Comparison of ENCODE assay signal across 22 cellular contexts in the genomic region with DNA sequence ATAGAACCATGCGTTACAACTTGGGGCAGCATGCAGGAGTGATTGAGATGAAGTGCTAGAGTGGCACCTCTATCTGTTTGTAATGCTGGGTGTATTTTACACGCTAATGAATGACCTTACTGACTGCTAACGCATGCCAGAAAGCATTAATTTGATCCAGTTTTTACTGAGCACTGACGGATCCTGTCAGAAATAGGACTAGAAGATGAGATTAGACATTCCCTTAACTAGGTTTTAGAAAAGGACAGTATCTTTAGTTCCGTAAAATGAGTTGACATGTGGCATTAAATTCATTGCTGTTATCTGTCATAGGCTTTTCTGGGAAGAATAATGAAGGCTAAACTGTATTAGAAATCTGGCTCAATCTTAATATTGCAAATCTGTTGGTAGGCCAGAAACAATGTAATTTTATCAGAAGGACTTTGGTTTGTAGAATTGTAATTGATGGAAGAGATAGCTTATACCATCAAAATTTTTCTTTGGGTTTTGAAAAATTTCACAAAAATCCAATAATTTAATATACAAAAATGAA.
A peak's percentile ranks its signal among the peaks of the same experiment; 100 is the strongest.
DNase-seq lines count a peak whose midpoint lies in the region; TF ChIP-seq lines count a peak whose summit lies in the region.
"Had no signal": no experiment of that assay in that cellular context is flagged by ENCODE, and none has a peak within 500 bp of the region (broad histone marks: within the 10 kb centered on the region; RNA-seq: fewer than 3 reads in every experiment).

No MANE protein-coding gene starts in this region.

- POLR2A ChIA-PET in SK-N-SH (lab: Yijun Ruan, JAX) = no interaction called here

- TF ChIP-seq CTCF in mammary epithelial cell (conservative IDR thresholded peaks at IDR 0.05 in 1 of 2, IDR thresholded peaks at IDR 0.05 in 1 of 2; ENCODE audit: extremely low read depth in 1 of 2, insufficient read depth in 1 of 2, low read depth in 1 of 2, low read length in 2 of 2) (no peak), breast epithelium (IDR thresholded peaks at IDR 0.05) (no peak), SK-N-SH (IDR thresholded peaks at IDR 0.05) (no peak), neural cell (IDR thresholded peaks at IDR 0.05; ENCODE audit: poor library complexity, severe bottlenecking) (no peak), GM13976 (IDR thresholded peaks at IDR 0.05; ENCODE audit: borderline replicate concordance, control extremely low read depth, extremely low read depth, insufficient read depth, missing control alignments) (no peak)

- in situ Hi-C loops in mammary epithelial cell (cut with MboI; ENCODE audit: low sequenced_read_pairs in 2 of 2) = no loop called here
- in situ Hi-C loops in GM13976 (cut with MboI; ENCODE audit: low sequenced_read_pairs, unreplicated experiment) = no loop called here

- no peaks in the 10 kb centered on the region for H3K79me2 ChIP-seq in mammary epithelial cell (ENCODE audit: insufficient read depth, low read length)
- no peaks in the 10 kb centered on the region for H3K79me2 ChIP-seq in SK-N-SH (ENCODE audit: insufficient read depth)
- no peaks in the 10 kb centered on the region for H3K79me2 ChIP-seq in neural cell (replicated peaks; ENCODE audit: insufficient read depth, low read length)

- TF ChIP-seq RAD21 in SK-N-SH (IDR thresholded peaks at IDR 0.05; ENCODE audit: low read length) = no peak
- TF ChIP-seq RAD21 in neural cell (conservative IDR thresholded peaks at IDR 0.05) = no peak

- TF ChIP-seq EP300 in SK-N-SH (IDR thresholded peaks at IDR 0.05; ENCODE audit: borderline replicate concordance in 1 of 2, low read depth in 1 of 2, low read length in 1 of 2) = no peak; a peak in 1 of 4 replicates
- peak; percentile 55 for TF ChIP-seq EP300 in neural cell (conservative IDR thresholded peaks at IDR 0.05; ENCODE audit: poor library complexity, severe bottlenecking)

- CTCF ChIA-PET in mammary epithelial cell (lab: Charles Lee; ENCODE audit: low non-redundant PET) (interaction anchor here (0.6 kb wide), 1 partner anchor 1189 kb away, joined by 14 read pairs; no protein-coding TSS in a partner anchor), SK-N-SH (lab: Yijun Ruan, JAX) (interaction anchor here (1.1 to 2.7 kb wide), 3 partner anchors 15 to 41 kb away, joined by 3 to 12 read pairs (median 5); no protein-coding TSS in a partner anchor)

- peak overlapping the region; percentile 54 for H3K4me2 ChIP-seq in mammary epithelial cell (ENCODE audit: insufficient read depth, low read depth, low read length)
- H3K4me2 ChIP-seq in SK-N-SH = no peak overlapping the region
- peak overlapping the region; percentile 4 for H3K4me2 ChIP-seq in neural cell (ENCODE audit: low read length)
- H3K4me2 ChIP-seq: A549; BLaER1 treated with 17β-estradiol and CSF1 and Interleukin-3, amounts not matched to agents 10 nM and 100 nM had no signal

- H3K27ac ChIP-seq in mammary epithelial cell (ENCODE audit: insufficient read depth, low read depth, low read length) = no peak overlapping the region
- no peak overlapping the region for H3K27ac ChIP-seq in breast epithelium
- H3K27ac ChIP-seq in SK-N-SH (ENCODE audit: low read depth in 2 of 2, low read length in 1 of 2) = no peak overlapping the region; a peak in 1 of 4 replicates
- H3K27ac ChIP-seq in neural cell (ENCODE audit: low read length) = no peak overlapping the region
- H3K27ac ChIP-seq: 22Rv1; A549; BLaER1 treated with 17β-estradiol and CSF1 and Interleukin-3, amounts not matched to agents 10 nM and 100 nM; C4-2B had no signal

- H3F3A ChIP-seq in SK-N-SH (replicated peaks; ENCODE audit: insufficient read depth) (no peaks in the 10 kb centered on the region), neural cell (ENCODE audit: insufficient read depth, low read length, poor library complexity, severe bottlenecking) (no peaks in the 10 kb centered on the region)

- H3K9ac ChIP-seq in mammary epithelial cell (ENCODE audit: insufficient read depth, low read length) (no peak overlapping the region), SK-N-SH (no peak overlapping the region), neural cell (ENCODE audit: low read length) (no peak overlapping the region)
- H3K9ac ChIP-seq: BLaER1 treated with 17β-estradiol and CSF1 and Interleukin-3, amounts not matched to agents 10 nM and 100 nM had no signal

- H2AFZ ChIP-seq in mammary epithelial cell (ENCODE audit: low read depth, low read length) (no peak overlapping the region), SK-N-SH (ENCODE audit: low read depth) (no peak overlapping the region), neural cell (ENCODE audit: low read depth, low read length) (no peak overlapping the region)

- H3K27me3 ChIP-seq in mammary epithelial cell (ENCODE audit: insufficient read depth, low read length) (no peaks in the 10 kb centered on the region), breast epithelium (no peaks in the 10 kb centered on the region), SK-N-SH (ENCODE audit: insufficient read depth) (no peaks in the 10 kb centered on the region), neural cell (ENCODE audit: insufficient read depth, low read depth, low read length) (no peaks in the 10 kb centered on the region)
- H3K27me3 ChIP-seq: BLaER1 treated with 17β-estradiol and CSF1 and Interleukin-3, amounts not matched to agents 10 nM and 100 nM had no signal

- H3K9me2 ChIP-seq in SK-N-SH = no peaks in the 10 kb centered on the region; the same call in 1 of the 2 replicates
- no peaks in the 10 kb centered on the region for H3K9me2 ChIP-seq in neural cell (ENCODE audit: insufficient read depth, low read length)

- no peak for TF ChIP-seq POLR2A in breast epithelium (IDR thresholded peaks at IDR 0.05)

- dilution Hi-C loops in mammary epithelial cell (cut with HindIII; ENCODE audit: low sequenced_read_pairs) = no loop called here

- H4K20me1 ChIP-seq in mammary epithelial cell (ENCODE audit: insufficient read depth, low read length) (no peaks in the 10 kb centered on the region), SK-N-SH (ENCODE audit: insufficient read depth) (no peaks in the 10 kb centered on the region), neural cell (ENCODE audit: insufficient read depth) (no peaks in the 10 kb centered on the region)
- H4K20me1 ChIP-seq: BLaER1 treated with 17β-estradiol and CSF1 and Interleukin-3, amounts not matched to agents 10 nM and 100 nM had no signal

- H3K36me3 ChIP-seq in mammary epithelial cell (ENCODE audit: insufficient read depth, low read length) (no peaks in the 10 kb centered on the region), breast epithelium (no peaks in the 10 kb centered on the region), SK-N-SH (replicated peaks in 1 of 2; ENCODE audit: control insufficient read depth in 1 of 2, insufficient read depth in 2 of 2, low read length in 1 of 2) (no peaks in the 10 kb centered on the region), neural cell (ENCODE audit: insufficient read depth, low read length) (no peaks in the 10 kb centered on the region)
- H3K36me3 ChIP-seq: BLaER1 treated with 17β-estradiol and CSF1 and Interleukin-3, amounts not matched to agents 10 nM and 100 nM had no signal

- 99% methylated on average over 5 of the region's 5 CpGs for WGBS in mammary epithelial cell (ENCODE audit: low coverage, missing lambda C conversion rate)
- WGBS in SK-N-SH (ENCODE audit: low lambda C conversion rate) = 44% methylated on average over 5 of the region's 5 CpGs

- intact Hi-C loops in mammary epithelial cell (cut with micrococcal nuclease) = no loop called here
- intact Hi-C loops in breast epithelium (cut with DNase I; ENCODE audit: low total_unique reads) = no loop called here

- H3K4me3 ChIP-seq in mammary epithelial cell (replicated peaks in 1 of 3; ENCODE audit: insufficient read depth in 1 of 3, low read depth in 2 of 3, low read length in 3 of 3) = no peak overlapping the region
- H3K4me3 ChIP-seq in breast epithelium = no peak overlapping the region
- no peak overlapping the region for H3K4me3 ChIP-seq in SK-N-SH (ENCODE audit: low read depth in 2 of 2, low read length in 1 of 2)
- H3K4me3 ChIP-seq in neural cell (ENCODE audit: low read length) = no peak overlapping the region
- H3K4me3 ChIP-seq: A549; BLaER1 treated with 17β-estradiol and CSF1 and Interleukin-3, amounts not matched to agents 10 nM and 100 nM; GM12878 had no signal

- no TSS peak for BruUV-seq in mammary epithelial cell (replicated peaks; lab: Mats Ljungman, UMichigan)

- DNase-seq in mammary epithelial cell (no peak), breast epithelium (ENCODE audit: low spot score in 2 of 2) (no peak), SK-N-SH (no peak), GM13976 (ENCODE audit: low spot score) (no peak), COLO829 (ENCODE audit: low spot score) (no peak)
- DNase-seq: AML-193; CD4-positive, alpha-beta T cell; CD8-positive, alpha-beta T cell; COR-L47; DMS 273 treated with DMSO at 0.1 percent for 48 hours; DMS153; DMS53; DMS79; DND-41; EL; GDM1 had no signal

- H3K9me3 ChIP-seq in mammary epithelial cell (replicated peaks; ENCODE audit: insufficient read depth, low read length) = no peaks in the 10 kb centered on the region
- peaks cover 0 to 7% of the 10 kb centered on the region in 2 donors for H3K9me3 ChIP-seq in breast epithelium
- no peaks in the 10 kb centered on the region for H3K9me3 ChIP-seq in SK-N-SH
- no peaks in the 10 kb centered on the region for H3K9me3 ChIP-seq in neural cell (ENCODE audit: low read length)
- H3K9me3 ChIP-seq: A549; BLaER1 treated with 17β-estradiol and CSF1 and Interleukin-3, amounts not matched to agents 10 nM and 100 nM had no signal

- H3K4me1 ChIP-seq in mammary epithelial cell (ENCODE audit: insufficient read depth, low read length) (peaks cover 15% of the 10 kb centered on the region), breast epithelium (no peaks in the 10 kb centered on the region), SK-N-SH (ENCODE audit: control insufficient read depth in 1 of 2, insufficient read depth in 2 of 2, low read depth in 1 of 2, low read length in 1 of 2) (peaks cover 0 to 4% of the 10 kb centered on the region in 2 experiments; a peak in 2 of 4 replicates)
- H3K4me1 ChIP-seq: BLaER1 treated with 17β-estradiol and CSF1 and Interleukin-3, amounts not matched to agents 10 nM and 100 nM had no signal

TF ChIP-seq in SK-N-SH, 30 proteins besides CTCF, POLR2A, EP300 and RAD21:
- TF ChIP-seq GATA2 (CRISPR knock-in tag; IDR thresholded peaks at IDR 0.05) (peak; percentile 34; the same call in 1 of the 2 replicates), RCOR1 (IDR thresholded peaks at IDR 0.05; ENCODE audit: low read length) (no peak; the same call in 1 of the 2 replicates)

TF ChIP-seq in neural cell, 6 proteins besides CTCF, POLR2A, EP300 and RAD21 (continues in another document):
- TF ChIP-seq EZH2 (IDR thresholded peaks at IDR 0.05; ENCODE audit: borderline replicate concordance, insufficient read depth, low read length, poor library complexity, severe bottlenecking) (no peak), TAF1 (IDR thresholded peaks at IDR 0.05; ENCODE audit: low read depth) (no peak), MXI1 (conservative IDR thresholded peaks at IDR 0.05; ENCODE audit: poor library complexity, severe bottlenecking) (no peak), SMC3 (conservative IDR thresholded peaks at IDR 0.05; ENCODE audit: poor library complexity) (no peak)
